ENCODE assay signal across 9 cellular contexts in the genomic region with DNA sequence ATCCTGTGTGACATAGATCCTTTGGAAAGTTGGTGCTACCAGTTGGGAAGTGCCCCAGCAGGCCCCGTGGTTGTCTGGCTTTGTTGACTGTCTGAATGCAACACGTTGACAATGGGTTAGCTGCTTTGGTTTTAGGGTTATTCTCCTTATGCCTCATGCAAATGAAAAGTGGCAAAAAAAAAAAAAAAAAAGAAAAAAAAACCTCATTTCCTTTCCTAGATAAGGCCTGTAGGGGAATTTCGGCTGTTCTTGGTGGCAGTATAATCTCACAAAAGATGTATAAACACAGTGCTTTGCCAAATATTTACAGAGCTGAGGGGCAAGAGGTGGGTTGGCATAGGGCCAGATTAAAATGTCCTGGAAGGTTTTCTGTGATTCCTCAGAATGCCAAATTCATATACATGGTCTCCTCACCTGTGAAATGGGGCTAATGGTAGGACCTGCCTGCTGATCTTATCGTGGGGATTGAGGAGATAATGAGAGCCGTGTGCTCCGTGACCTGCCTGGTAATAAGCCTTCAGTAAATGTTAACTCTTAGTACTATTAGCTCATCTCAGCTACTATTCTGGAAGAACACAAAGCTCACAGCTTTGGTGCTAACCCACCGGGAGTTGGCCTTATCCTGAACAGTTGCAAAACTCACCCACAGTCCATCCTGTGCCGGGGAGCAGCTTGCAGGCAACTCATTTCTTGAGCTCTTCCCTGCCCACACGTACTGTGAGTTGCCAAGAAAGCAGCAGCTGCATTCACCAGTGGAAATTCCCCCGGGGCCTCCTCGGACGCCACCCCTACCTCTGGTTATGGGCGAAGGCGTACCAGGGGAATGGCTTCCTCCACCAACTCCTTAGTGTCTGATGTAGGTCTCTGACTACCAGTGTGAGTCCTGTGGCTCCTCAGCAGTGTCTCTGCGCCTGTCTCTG.
A peak's percentile ranks its signal among the peaks of the same experiment; 100 is the strongest.
DNase-seq lines count a peak whose midpoint lies in the region; ATAC-seq and TF ChIP-seq lines count a peak whose summit lies in the region.
"Had no signal": no experiment of that assay in that cellular context is flagged by ENCODE, and none has a peak within 500 bp of the region (broad histone marks: within the 10 kb centered on the region; RNA-seq: fewer than 3 reads in every experiment).

No MANE protein-coding gene starts in this region.

- peaks cover 4% of the 10 kb centered on the region for H3K9me3 Mint-ChIP-seq in WTC11
- H3K9me3 Mint-ChIP-seq in HFFc6 = no peaks in the 10 kb centered on the region

- in situ Hi-C loops in mammary epithelial cell (cut with MboI; ENCODE audit: low sequenced_read_pairs in 2 of 2) = loop anchor here in 1 of 2 donors (25.0 kb wide), 1 partner anchor 204 kb away; no protein-coding TSS in a partner anchor

- POLR2A ChIA-PET in WTC11 (lab: Charles Lee) = no interaction called here

- DNase-seq in mammary epithelial cell (no peak), breast epithelium (ENCODE audit: low spot score in 2 of 2) (no peak), WTC11 (ENCODE audit: low spot score) (no peak), inferior parietal cortex (ENCODE audit: extremely low spot score) (peak; percentile 43), superior temporal gyrus (ENCODE audit: extremely low spot score) (peak; percentile 60), mesenteric fat pad (ENCODE audit: low spot score) (no peak), HFFc6 (no peak)

- intact Hi-C loops in mammary epithelial cell (cut with micrococcal nuclease) = loop anchor here (10.0 kb wide), 1 partner anchor 782 kb away; no protein-coding TSS in a partner anchor
- intact Hi-C loops in breast epithelium (cut with DNase I; ENCODE audit: low total_unique reads) = no loop called here

- H3K4me3 Mint-ChIP-seq in WTC11 (no peak overlapping the region), HFFc6 (no peak overlapping the region)
- H3K4me3 Mint-ChIP-seq: brain had no signal

- H3K4me1 ChIP-seq in mammary epithelial cell (ENCODE audit: insufficient read depth, low read length) = peaks cover 35% of the 10 kb centered on the region
- no peaks in the 10 kb centered on the region for H3K4me1 ChIP-seq in breast epithelium

- H3K27ac ChIP-seq in mammary epithelial cell (ENCODE audit: insufficient read depth, low read depth, low read length) (peak overlapping the region; percentile 4), breast epithelium (no peak overlapping the region)

- peak overlapping the region; percentile 78 for H2AFZ ChIP-seq in mammary epithelial cell (ENCODE audit: low read depth, low read length)

- H3K36me3 Mint-ChIP-seq in WTC11 (peaks cover 7% of the 10 kb centered on the region), HFFc6 (ENCODE audit: low read depth) (no peaks in the 10 kb centered on the region)
- H3K36me3 Mint-ChIP-seq: brain had no signal

- TF ChIP-seq CTCF in mammary epithelial cell (conservative IDR thresholded peaks at IDR 0.05 in 1 of 2, IDR thresholded peaks at IDR 0.05 in 1 of 2; ENCODE audit: extremely low read depth in 1 of 2, insufficient read depth in 1 of 2, low read depth in 1 of 2, low read length in 2 of 2) = no peak
- peak in 1 of 3 donors; percentile 16 for TF ChIP-seq CTCF in breast epithelium (IDR thresholded peaks at IDR 0.05)
- no peak for TF ChIP-seq CTCF in WTC11 (IDR thresholded peaks at IDR 0.05)
- no peak for TF ChIP-seq CTCF in HFFc6 (IDR thresholded peaks at IDR 0.05)

- no peaks in the 10 kb centered on the region for H4K20me1 ChIP-seq in mammary epithelial cell (ENCODE audit: insufficient read depth, low read length)

- H3K36me3 ChIP-seq in mammary epithelial cell (ENCODE audit: insufficient read depth, low read length) (no peaks in the 10 kb centered on the region), breast epithelium (no peaks in the 10 kb centered on the region)

- dilution Hi-C loops in mammary epithelial cell (cut with HindIII; ENCODE audit: low sequenced_read_pairs) = no loop called here

- H3K27me3 ChIP-seq in mammary epithelial cell (ENCODE audit: insufficient read depth, low read length) = no peaks in the 10 kb centered on the region
- H3K27me3 ChIP-seq in breast epithelium = no peaks in the 10 kb centered on the region

- CTCF ChIA-PET in mammary epithelial cell (lab: Charles Lee; ENCODE audit: low non-redundant PET) = no interaction called here
- CTCF ChIA-PET in WTC11 (lab: Charles Lee) = interaction anchor here (0.5 to 1.0 kb wide), 3 partner anchors 24 to 130 kb away, joined by 3 read pairs; no protein-coding TSS in a partner anchor

- 33% methylated on average over 15 of the region's 15 CpGs for WGBS in mammary epithelial cell (ENCODE audit: low coverage, missing lambda C conversion rate)

- H3K4me3 ChIP-seq in mammary epithelial cell (replicated peaks in 1 of 3; ENCODE audit: insufficient read depth in 1 of 3, low read depth in 2 of 3, low read length in 3 of 3) (no peak overlapping the region), breast epithelium (no peak overlapping the region)

- BruUV-seq in mammary epithelial cell (replicated peaks; lab: Mats Ljungman, UMichigan) = no TSS peak

- no peak overlapping the region for H3K4me2 ChIP-seq in mammary epithelial cell (ENCODE audit: insufficient read depth, low read depth, low read length)

- TF ChIP-seq POLR2A in breast epithelium (IDR thresholded peaks at IDR 0.05) = no peak

- H3K27ac Mint-ChIP-seq in WTC11 = peak overlapping the region; percentile 73
- H3K27ac Mint-ChIP-seq in HFFc6 = no peak overlapping the region

- no peaks in the 10 kb centered on the region for H3K27me3 Mint-ChIP-seq in WTC11 (ENCODE audit: low read depth)
- H3K27me3 Mint-ChIP-seq in HFFc6 (ENCODE audit: insufficient read depth) = peaks cover 3% of the 10 kb centered on the region
- H3K27me3 Mint-ChIP-seq: brain had no signal

- H3K9me3 ChIP-seq in mammary epithelial cell (replicated peaks; ENCODE audit: insufficient read depth, low read length) (no peaks in the 10 kb centered on the region), breast epithelium (no peaks in the 10 kb centered on the region)

- H3K4me1 Mint-ChIP-seq in WTC11 (peaks cover 4% of the 10 kb centered on the region; the same call in 1 of the 2 replicates), HFFc6 (ENCODE audit: low read depth) (no peaks in the 10 kb centered on the region)

- peak; percentile 74 for ATAC-seq in HG03066 (IDR thresholded peaks at IDR 0.05; ENCODE audit: low read depth, unreplicated experiment)
- no peak for ATAC-seq in WTC11

- no peaks in the 10 kb centered on the region for H3K79me2 ChIP-seq in mammary epithelial cell (ENCODE audit: insufficient read depth, low read length)

- no peak overlapping the region for H3K9ac ChIP-seq in mammary epithelial cell (ENCODE audit: insufficient read depth, low read length)

TF ChIP-seq in WTC11, 78 proteins besides CTCF, POLR2A, EP300 and RAD21 (continues in another document):
- TF ChIP-seq, protein P1, sequence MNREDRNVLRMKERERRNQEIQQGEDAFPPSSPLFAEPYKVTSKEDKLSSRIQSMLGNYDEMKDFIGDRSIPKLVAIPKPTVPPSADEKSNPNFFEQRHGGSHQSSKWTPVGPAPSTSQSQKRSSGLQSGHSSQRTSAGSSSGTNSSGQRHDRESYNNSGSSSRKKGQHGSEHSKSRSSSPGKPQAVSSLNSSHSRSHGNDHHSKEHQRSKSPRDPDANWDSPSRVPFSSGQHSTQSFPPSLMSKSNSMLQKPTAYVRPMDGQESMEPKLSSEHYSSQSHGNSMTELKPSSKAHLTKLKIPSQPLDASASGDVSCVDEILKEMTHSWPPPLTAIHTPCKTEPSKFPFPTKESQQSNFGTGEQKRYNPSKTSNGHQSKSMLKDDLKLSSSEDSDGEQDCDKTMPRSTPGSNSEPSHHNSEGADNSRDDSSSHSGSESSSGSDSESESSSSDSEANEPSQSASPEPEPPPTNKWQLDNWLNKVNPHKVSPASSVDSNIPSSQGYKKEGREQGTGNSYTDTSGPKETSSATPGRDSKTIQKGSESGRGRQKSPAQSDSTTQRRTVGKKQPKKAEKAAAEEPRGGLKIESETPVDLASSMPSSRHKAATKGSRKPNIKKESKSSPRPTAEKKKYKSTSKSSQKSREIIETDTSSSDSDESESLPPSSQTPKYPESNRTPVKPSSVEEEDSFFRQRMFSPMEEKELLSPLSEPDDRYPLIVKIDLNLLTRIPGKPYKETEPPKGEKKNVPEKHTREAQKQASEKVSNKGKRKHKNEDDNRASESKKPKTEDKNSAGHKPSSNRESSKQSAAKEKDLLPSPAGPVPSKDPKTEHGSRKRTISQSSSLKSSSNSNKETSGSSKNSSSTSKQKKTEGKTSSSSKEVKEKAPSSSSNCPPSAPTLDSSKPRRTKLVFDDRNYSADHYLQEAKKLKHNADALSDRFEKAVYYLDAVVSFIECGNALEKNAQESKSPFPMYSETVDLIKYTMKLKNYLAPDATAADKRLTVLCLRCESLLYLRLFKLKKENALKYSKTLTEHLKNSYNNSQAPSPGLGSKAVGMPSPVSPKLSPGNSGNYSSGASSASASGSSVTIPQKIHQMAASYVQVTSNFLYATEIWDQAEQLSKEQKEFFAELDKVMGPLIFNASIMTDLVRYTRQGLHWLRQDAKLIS (CRISPR knock-in tag; IDR thresholded peaks at IDR 0.05; ENCODE audit: borderline replicate concordance) = no peak
- no peak for TF ChIP-seq ZNF671 (CRISPR knock-in tag; IDR thresholded peaks at IDR 0.05)
- TF ChIP-seq, protein P2, sequence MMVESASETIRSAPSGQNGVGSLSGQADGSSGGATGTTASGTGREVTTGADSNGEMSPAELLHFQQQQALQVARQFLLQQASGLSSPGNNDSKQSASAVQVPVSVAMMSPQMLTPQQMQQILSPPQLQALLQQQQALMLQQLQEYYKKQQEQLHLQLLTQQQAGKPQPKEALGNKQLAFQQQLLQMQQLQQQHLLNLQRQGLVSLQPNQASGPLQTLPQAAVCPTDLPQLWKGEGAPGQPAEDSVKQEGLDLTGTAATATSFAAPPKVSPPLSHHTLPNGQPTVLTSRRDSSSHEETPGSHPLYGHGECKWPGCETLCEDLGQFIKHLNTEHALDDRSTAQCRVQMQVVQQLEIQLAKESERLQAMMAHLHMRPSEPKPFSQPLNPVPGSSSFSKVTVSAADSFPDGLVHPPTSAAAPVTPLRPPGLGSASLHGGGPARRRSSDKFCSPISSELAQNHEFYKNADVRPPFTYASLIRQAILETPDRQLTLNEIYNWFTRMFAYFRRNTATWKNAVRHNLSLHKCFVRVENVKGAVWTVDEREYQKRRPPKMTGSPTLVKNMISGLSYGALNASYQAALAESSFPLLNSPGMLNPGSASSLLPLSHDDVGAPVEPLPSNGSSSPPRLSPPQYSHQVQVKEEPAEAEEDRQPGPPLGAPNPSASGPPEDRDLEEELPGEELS (CRISPR knock-in tag; IDR thresholded peaks at IDR 0.05) = no peak
- TF ChIP-seq NR3C1 (CRISPR knock-in tag; conservative IDR thresholded peaks at IDR 0.05; ENCODE audit: low read depth) = no peak
- TF ChIP-seq SP1 (CRISPR knock-in tag; conservative IDR thresholded peaks at IDR 0.05) = no peak

Comparison
In these comparisons a context has a peak if more than half of its experiments do, and no peak if none do; other contexts are left out.
1. DNase-seq: peak in inferior parietal cortex (single experiment) and superior temporal gyrus (single experiment); none in mammary epithelial cell (single experiment), breast epithelium (0 of 2), WTC11 (single experiment), mesenteric fat pad (single experiment) and HFFc6 (single experiment).